In the genomic region with DNA sequence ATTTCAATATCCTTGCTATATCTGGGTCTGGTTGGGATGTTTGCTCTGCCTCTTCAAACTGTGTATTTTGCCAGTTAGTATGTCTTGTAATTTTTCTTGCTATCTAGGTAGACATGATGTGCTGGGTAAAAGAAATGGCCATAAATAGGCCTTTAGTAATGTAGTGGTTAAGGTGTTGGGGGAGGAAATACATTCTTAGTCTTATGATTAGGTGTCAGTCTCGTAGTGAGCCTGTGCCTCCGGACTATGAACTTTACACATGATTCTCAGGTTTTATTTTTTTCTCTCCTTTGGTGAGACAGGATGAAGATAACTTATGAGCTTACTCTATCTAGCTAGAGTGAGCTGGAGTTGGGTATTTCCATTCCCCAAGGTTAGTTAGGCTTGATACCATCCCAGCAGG, we compare ENCODE assay signal across 11 cellular contexts. TPM values are rescaled to one million over a fixed set of nuclear protein-coding genes. Genes with fewer than 3 reads are reported as not detected.
A peak's percentile ranks its signal among the peaks of the same experiment; 100 is the strongest.
DNase-seq lines count a peak whose midpoint lies in the region; ATAC-seq, FAIRE-seq and TF ChIP-seq lines count a peak whose summit lies in the region.
"Had no signal": no experiment of that assay in that cellular context is flagged by ENCODE, and none has a peak within 500 bp of the region (broad histone marks: within the 10 kb centered on the region; RNA-seq: fewer than 3 reads in every experiment).

No MANE protein-coding gene starts in this region.

- peaks cover 12% of the 10 kb centered on the region for H3K4me1 Mint-ChIP-seq in memory B cell

- H3K9me3 Mint-ChIP-seq in memory B cell = no peaks in the 10 kb centered on the region

- H3K27me3 Mint-ChIP-seq in memory B cell = no peaks in the 10 kb centered on the region

- WGBS in spleen, 5 donors = 51 to 78% (median 69%) methylated on average over 2 of the region's 2 CpGs

- no peak for FAIRE-seq in RCC 7860 (lab: Jason Lieb, UNC)

- H3K36me3 ChIP-seq in spleen = no peaks in the 10 kb centered on the region
- H3K36me3 ChIP-seq: upper lobe of left lung had no signal

- ATAC-seq in GM19023 (IDR thresholded peaks at IDR 0.05; ENCODE audit: unreplicated experiment) (peak; percentile 81), GM21619 (IDR thresholded peaks at IDR 0.05; ENCODE audit: unreplicated experiment) (peak; percentile 87), HG03103 (IDR thresholded peaks at IDR 0.05; ENCODE audit: low read depth, unreplicated experiment) (peak; percentile 78), memory B cell (ENCODE audit: low read depth) (peak; percentile 19)

- no peaks in the 10 kb centered on the region for H3K36me3 Mint-ChIP-seq in memory B cell

- H3K27me3 ChIP-seq in spleen (replicated peaks in 1 of 7) = no peaks in the 10 kb centered on the region
- H3K27me3 ChIP-seq: upper lobe of left lung had no signal

- H3K9me3 ChIP-seq in spleen = peaks cover 0 to 7% (median under 1%) of the 10 kb centered on the region in 8 donors
- H3K9me3 ChIP-seq: upper lobe of left lung had no signal

- no peak for TF ChIP-seq CTCF in spleen (IDR thresholded peaks at IDR 0.05 in 8 of 11, conservative IDR thresholded peaks at IDR 0.05 in 3 of 11)

- H3K27ac Mint-ChIP-seq in memory B cell = no peak overlapping the region

- DNase-seq in memory B cell (ENCODE audit: low spot score in 2 of 2) = no peak
- no peak for DNase-seq in spleen
- no peak for DNase-seq in GOT3 (lab: John Stamatoyannopoulos, UW)
- DNase-seq in glomerular visceral epithelial cell (ENCODE audit: extremely low spot score) = no peak
- no peak for DNase-seq in RCC 7860 (ENCODE audit: low spot score)
- DNase-seq: upper lobe of left lung had no signal

- H3K4me3 Mint-ChIP-seq in memory B cell = no peak overlapping the region

- intact Hi-C loops in spleen (cut with DNase I; ENCODE audit: low total_unique reads) = no loop called here

- H3K27ac ChIP-seq in spleen = no peak overlapping the region

- TF ChIP-seq POLR2A in spleen (IDR thresholded peaks at IDR 0.05) = no peak

- H3K4me1 ChIP-seq in spleen = no peaks in the 10 kb centered on the region

- H3K4me3 ChIP-seq in spleen = no peak overlapping the region
- H3K4me3 ChIP-seq: upper lobe of left lung had no signal

RNA-seq across cellular contexts. Expression of a gene that starts 32.4 kb away (rescaled TPM):
- total RNA-seq in spleen = 1 to 10 TPM in 6 of 7 donors, under 1 TPM in 1; 0.59 to 4.6 (median 2.7) TPM
- 1 to 10 TPM; 1.3 to 2.9 (median 1.5) TPM for polyA plus RNA-seq in spleen
- total RNA-seq: dermis microvascular lymphatic vessel endothelial cell; T-helper 1 cell treated with Interleukin-12 subunit alpha and Interleukin-12 subunit beta and Interleukin-4 antibody, amounts not matched to agents 30 ng/mL and 1 ng/mL, for 36 hours had no signal

Comparison
In these comparisons a context has a peak if more than half of its experiments do, and no peak if none do; other contexts are left out.
1. ATAC-seq: peak in every context shown above with its lines; median percentile 87 in GM21619; 81 in GM19023; 78 in HG03103; 19 in memory B cell.